Comparison of ENCODE assay signal across 20 cellular contexts in the genomic region with DNA sequence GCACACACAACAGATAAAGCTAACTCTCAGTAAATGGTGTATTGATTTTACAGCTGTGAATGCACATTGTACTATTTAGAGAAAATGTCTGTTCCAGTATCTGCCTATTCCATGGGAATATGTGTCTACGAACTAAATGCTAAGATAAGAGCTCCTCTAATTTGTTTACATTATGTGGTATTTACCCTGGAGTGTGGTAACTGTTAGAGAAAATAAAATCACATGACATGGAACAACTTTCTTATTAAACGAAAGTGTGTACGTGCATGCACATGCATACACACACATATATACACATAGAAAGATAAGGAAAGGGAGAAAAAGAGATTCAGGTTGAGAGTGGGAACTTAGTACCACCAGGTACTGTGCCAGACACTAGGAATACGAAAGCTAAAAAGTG.
A peak's percentile ranks its signal among the peaks of the same experiment; 100 is the strongest.
DNase-seq lines count a peak whose midpoint lies in the region; ATAC-seq and TF ChIP-seq lines count a peak whose summit lies in the region.
"Had no signal": no experiment of that assay in that cellular context is flagged by ENCODE, and none has a peak within 500 bp of the region (broad histone marks: within the 10 kb centered on the region; RNA-seq: fewer than 3 reads in every experiment).

No MANE protein-coding gene starts in this region.

- no peak for TF ChIP-seq CTCF in mammary epithelial cell (conservative IDR thresholded peaks at IDR 0.05 in 1 of 2, IDR thresholded peaks at IDR 0.05 in 1 of 2; ENCODE audit: extremely low read depth in 1 of 2, insufficient read depth in 1 of 2, low read depth in 1 of 2, low read length in 2 of 2)
- no peak for TF ChIP-seq CTCF in breast epithelium (IDR thresholded peaks at IDR 0.05)
- TF ChIP-seq CTCF in fibroblast of villous mesenchyme (IDR thresholded peaks at IDR 0.05; ENCODE audit: insufficient read depth, low read depth, low read length) = no peak
- no peak for TF ChIP-seq CTCF in progenitor cell of endocrine pancreas (IDR thresholded peaks at IDR 0.05; ENCODE audit: unreplicated experiment)

- no TSS peak for BruUV-seq in mammary epithelial cell (replicated peaks; lab: Mats Ljungman, UMichigan)

- DNase-seq in mammary epithelial cell (no peak), breast epithelium (ENCODE audit: low spot score in 2 of 2) (no peak), fibroblast of villous mesenchyme (ENCODE audit: low read depth) (peak; percentile 58), progenitor cell of endocrine pancreas (ENCODE audit: low spot score, unreplicated experiment) (no peak), erythroblast (lab: John Stamatoyannopoulos, UW) (no peak)
- DNase-seq: AML-193; CD4-positive, alpha-beta T cell; DMS 273 treated with DMSO at 0.1 percent for 48 hours; DND-41; EL; H7; HFFc6 had no signal

- no peak for ATAC-seq in GM18907 (IDR thresholded peaks at IDR 0.05; ENCODE audit: unreplicated experiment)
- ATAC-seq in HG02678 (IDR thresholded peaks at IDR 0.05; ENCODE audit: unreplicated experiment) = no peak
- ATAC-seq: A549, GM12878, GM23338, HCT116 had no signal

- CTCF ChIA-PET in mammary epithelial cell (lab: Charles Lee; ENCODE audit: low non-redundant PET) = no interaction called here

- H3K4me3 ChIP-seq in mammary epithelial cell (replicated peaks in 1 of 3; ENCODE audit: insufficient read depth in 1 of 3, low read depth in 2 of 3, low read length in 3 of 3) = no peak overlapping the region
- no peak overlapping the region for H3K4me3 ChIP-seq in breast epithelium
- no peak overlapping the region for H3K4me3 ChIP-seq in fibroblast of villous mesenchyme (ENCODE audit: low read depth, low read length)
- H3K4me3 ChIP-seq: A549, GM12878, GM23338 had no signal

- H3K4me2 ChIP-seq in mammary epithelial cell (ENCODE audit: insufficient read depth, low read depth, low read length) = no peak overlapping the region
- H3K4me2 ChIP-seq: A549, GM23338 had no signal

- H3K4me1 ChIP-seq in mammary epithelial cell (ENCODE audit: insufficient read depth, low read length) = peaks cover 31% of the 10 kb centered on the region
- H3K4me1 ChIP-seq in breast epithelium = no peaks in the 10 kb centered on the region
- H3K4me1 ChIP-seq: A549 had no signal

- H3K27ac ChIP-seq in mammary epithelial cell (ENCODE audit: insufficient read depth, low read depth, low read length) (no peak overlapping the region), breast epithelium (no peak overlapping the region)
- H3K27ac ChIP-seq: 22Rv1, A549, C4-2B had no signal

- no peak overlapping the region for H3K4me3 Mint-ChIP-seq in progenitor cell of endocrine pancreas (ENCODE audit: low read depth)
- H3K4me3 Mint-ChIP-seq: CD4-positive, alpha-beta T cell; GM23338; HFFc6 had no signal

- no peaks in the 10 kb centered on the region for H4K20me1 ChIP-seq in mammary epithelial cell (ENCODE audit: insufficient read depth, low read length)

- no peaks in the 10 kb centered on the region for H3K36me3 Mint-ChIP-seq in progenitor cell of endocrine pancreas (ENCODE audit: insufficient read depth)

- H3K9ac ChIP-seq in mammary epithelial cell (ENCODE audit: insufficient read depth, low read length) = no peak overlapping the region

- in situ Hi-C loops in mammary epithelial cell (cut with MboI; ENCODE audit: low sequenced_read_pairs in 2 of 2) = no loop called here

- H3K27me3 ChIP-seq in mammary epithelial cell (ENCODE audit: insufficient read depth, low read length) (no peaks in the 10 kb centered on the region), breast epithelium (no peaks in the 10 kb centered on the region)

- H3K4me1 Mint-ChIP-seq in progenitor cell of endocrine pancreas (ENCODE audit: low read depth) = peaks cover 38% of the 10 kb centered on the region

- peaks cover 2% of the 10 kb centered on the region for H3K9me3 Mint-ChIP-seq in progenitor cell of endocrine pancreas (ENCODE audit: low read depth)
- H3K9me3 Mint-ChIP-seq: GM23338 had no signal

- no peaks in the 10 kb centered on the region for H3K27me3 Mint-ChIP-seq in progenitor cell of endocrine pancreas
- H3K27me3 Mint-ChIP-seq: CD4-positive, alpha-beta T cell had no signal

- 82% methylated on average over 4 of the region's 4 CpGs for WGBS in mammary epithelial cell (ENCODE audit: low coverage, missing lambda C conversion rate)

- no peak for TF ChIP-seq POLR2A in breast epithelium (IDR thresholded peaks at IDR 0.05)
- TF ChIP-seq POLR2A in erythroblast (IDR thresholded peaks at IDR 0.05; ENCODE audit: low read length) = no peak

- peak overlapping the region; percentile 53 for H3K27ac Mint-ChIP-seq in progenitor cell of endocrine pancreas
- H3K27ac Mint-ChIP-seq: CD4-positive, alpha-beta T cell; GM23338; HFFc6 had no signal

- no peaks in the 10 kb centered on the region for H3K36me3 ChIP-seq in mammary epithelial cell (ENCODE audit: insufficient read depth, low read length)
- H3K36me3 ChIP-seq in breast epithelium = no peaks in the 10 kb centered on the region

- H3K9me3 ChIP-seq in mammary epithelial cell (replicated peaks; ENCODE audit: insufficient read depth, low read length) (no peaks in the 10 kb centered on the region), breast epithelium (no peaks in the 10 kb centered on the region)
- H3K9me3 ChIP-seq: A549 had no signal

- H3K79me2 ChIP-seq in mammary epithelial cell (ENCODE audit: insufficient read depth, low read length) = no peaks in the 10 kb centered on the region

- peak overlapping the region; percentile 57 for H2AFZ ChIP-seq in mammary epithelial cell (ENCODE audit: low read depth, low read length)
- H2AFZ ChIP-seq: GM23338 had no signal

- dilution Hi-C loops in mammary epithelial cell (cut with HindIII; ENCODE audit: low sequenced_read_pairs) = no loop called here

- intact Hi-C loops in mammary epithelial cell (cut with micrococcal nuclease) (loop anchor here (10.0 kb wide), 1 partner anchor 412 kb away; no protein-coding TSS in a partner anchor), breast epithelium (cut with DNase I; ENCODE audit: low total_unique reads) (no loop called here)
